In genomic region chrX:132059973-132060540, GRCh38 we compare ENCODE assay signal across 1 cellular context.
TF ChIP-seq lines count a peak whose summit lies in the region.

No MANE protein-coding gene starts in this region.

TF ChIP-seq in SK-N-SH treated with all-trans-retinoic acid at 6 μM for 48 hours, 23 proteins besides CTCF, POLR2A, EP300 and RAD21 (continued from another document):
- TF ChIP-seq TSHZ2 (CRISPR knock-in tag; IDR thresholded peaks at IDR 0.05) (no peak), SNAI2 (CRISPR knock-in tag; IDR thresholded peaks at IDR 0.05) (no peak), ZNF8 (CRISPR knock-in tag; IDR thresholded peaks at IDR 0.05) (no peak), CREB5 (CRISPR knock-in tag; IDR thresholded peaks at IDR 0.05; ENCODE audit: low read depth) (no peak), ESRRG (CRISPR knock-in tag; IDR thresholded peaks at IDR 0.05) (no peak), CSDC2 (CRISPR knock-in tag; IDR thresholded peaks at IDR 0.05) (no peak), ZC3H10 (CRISPR knock-in tag; IDR thresholded peaks at IDR 0.05) (no peak)
TF ChIP-seq in SK-N-SH treated with all-trans-retinoic acid at 6 μM for 48 hours: peak in this region for 0.
